In the genomic region with DNA sequence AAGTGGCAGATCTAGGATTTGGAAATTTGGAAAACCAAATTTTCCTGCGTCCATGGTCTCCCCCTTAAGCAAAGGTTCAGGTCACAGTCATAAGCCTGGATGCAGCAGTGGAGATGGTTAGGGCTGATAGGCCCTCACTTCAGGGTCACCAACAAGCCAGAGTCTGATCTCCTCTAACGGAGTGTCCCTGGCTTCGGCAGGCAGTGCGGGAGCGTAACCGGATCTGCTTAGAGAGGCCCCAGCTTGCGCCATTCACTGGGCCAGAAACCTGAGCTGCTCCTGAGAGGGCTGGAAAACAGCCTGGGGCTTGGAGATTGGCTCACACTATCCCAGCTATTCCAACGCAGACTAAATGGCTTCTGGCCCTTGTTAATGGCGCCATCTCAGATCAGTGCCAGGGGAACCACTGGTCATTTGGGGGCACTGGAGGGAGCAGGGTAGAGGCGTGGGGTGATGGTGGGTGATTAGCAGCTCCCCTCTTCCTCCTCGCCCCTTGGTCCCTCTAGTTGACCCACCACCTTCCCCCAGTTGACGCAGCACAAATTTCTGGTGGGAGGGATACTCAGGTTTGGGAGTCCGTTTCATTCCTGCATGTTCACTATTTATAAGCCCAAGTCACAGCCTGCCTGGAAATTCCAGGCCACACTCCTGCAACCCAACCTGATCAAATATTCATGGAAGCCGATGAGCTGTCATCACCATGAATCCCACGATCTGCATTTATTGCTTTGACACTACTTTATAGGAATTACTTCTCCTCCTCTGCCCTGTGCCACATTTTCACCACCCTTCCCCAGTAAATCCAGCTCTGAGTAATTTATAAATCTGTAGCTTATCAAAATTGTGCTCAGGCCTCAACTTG, we compare ENCODE assay signal across 12 cellular contexts.
A peak's percentile ranks its signal among the peaks of the same experiment; 100 is the strongest.
DNase-seq lines count a peak whose midpoint lies in the region; ATAC-seq and TF ChIP-seq lines count a peak whose summit lies in the region.
"Had no signal": no experiment of that assay in that cellular context is flagged by ENCODE, and none has a peak within 500 bp of the region (broad histone marks: within the 10 kb centered on the region; RNA-seq: fewer than 3 reads in every experiment).

No MANE protein-coding gene starts in this region.

- DNase-seq in AG04450 (ENCODE audit: low read depth, low spot score) (peak; percentile 48), NCI-H2029 treated with DMSO at 0.1 percent for 48 hours (lab: John Stamatoyannopoulos, UW) (peak; percentile 44), choroid plexus epithelial cell (ENCODE audit: low read depth) (peak; percentile 79), left lung (no peak), NOMO-1 treated with dmso at 0.1 percent for 144 hours (lab: John Stamatoyannopoulos, UW; ENCODE audit: unreplicated experiment) (no peak), GM19238 (ENCODE audit: insufficient read length, low spot score) (no peak), T-helper 9 cell (no peak)
- DNase-seq: AML-193, stomach had no signal

- intact Hi-C loops in left lung (cut with DNase I): no loop called here

- H3K4me1 ChIP-seq in left lung: no peaks in the 10 kb centered on the region
- H3K4me1 ChIP-seq: stomach had no signal

- H3K27me3 ChIP-seq in AG04450 (ENCODE audit: control insufficient read depth, insufficient read depth, low read length) (no peaks in the 10 kb centered on the region), left lung (no peaks in the 10 kb centered on the region)
- H3K27me3 ChIP-seq: stomach had no signal

- peak overlapping the region; percentile 21 for H3K27ac ChIP-seq in AG04450 (ENCODE audit: low read depth, low read length)
- no peak overlapping the region for H3K27ac ChIP-seq in left lung
- H3K27ac ChIP-seq: stomach had no signal

- no peak for TF ChIP-seq CTCF in AG04450 (IDR thresholded peaks at IDR 0.05; ENCODE audit: low read depth, low read length)
- no peak for TF ChIP-seq CTCF in choroid plexus epithelial cell (conservative IDR thresholded peaks at IDR 0.05; ENCODE audit: low read depth, low read length)
- TF ChIP-seq CTCF in left lung (IDR thresholded peaks at IDR 0.05): no peak

- H3K4me3 ChIP-seq in AG04450 (ENCODE audit: low read depth, low read length) (no peak overlapping the region), choroid plexus epithelial cell (ENCODE audit: low read depth, low read length) (no peak overlapping the region), left lung (no peak overlapping the region)
- H3K4me3 ChIP-seq: stomach had no signal

- POLR2A ChIA-PET in AG04450 (lab: Yijun Ruan, JAX): interaction anchor here (1.1 kb wide), 1 partner anchor 11 kb away, joined by 4 read pairs; no protein-coding TSS in a partner anchor

- H3K9me3 ChIP-seq in AG04450 (ENCODE audit: control insufficient read depth, insufficient read depth, low read length) (no peaks in the 10 kb centered on the region), left lung (no peaks in the 10 kb centered on the region)
- H3K9me3 ChIP-seq: stomach had no signal

- no peaks in the 10 kb centered on the region for H3K36me3 ChIP-seq in left lung
- H3K36me3 ChIP-seq: stomach had no signal

- CTCF ChIA-PET in AG04450 (lab: Charles Lee): interaction anchor here (1.2 kb wide), 1 partner anchor 11 kb away, joined by 3 read pairs; no protein-coding TSS in a partner anchor

- ATAC-seq in left lung: peak; percentile 73
- no peak for ATAC-seq in GM21390 (IDR thresholded peaks at IDR 0.05; ENCODE audit: unreplicated experiment)
- ATAC-seq: activated T-helper 17 cell treated with anti-CD3 and anti-CD28 coated beads, Interleukin-2, amount 50 U/mL, for 72 hours; left lobe of liver had no signal

Comparison
In these comparisons a context has a peak if more than half of its experiments do, and no peak if none do; other contexts are left out.
1. DNase-seq: peak in AG04450 (single experiment), NCI-H2029 treated with DMSO at 0.1 percent for 48 hours (single experiment) and choroid plexus epithelial cell (single experiment); none in left lung (0 of 2), NOMO-1 treated with dmso at 0.1 percent for 144 hours (single experiment), GM19238 (single experiment) and T-helper 9 cell (single experiment).